1 cellular context compared by ENCODE assay signal in the genomic region with DNA sequence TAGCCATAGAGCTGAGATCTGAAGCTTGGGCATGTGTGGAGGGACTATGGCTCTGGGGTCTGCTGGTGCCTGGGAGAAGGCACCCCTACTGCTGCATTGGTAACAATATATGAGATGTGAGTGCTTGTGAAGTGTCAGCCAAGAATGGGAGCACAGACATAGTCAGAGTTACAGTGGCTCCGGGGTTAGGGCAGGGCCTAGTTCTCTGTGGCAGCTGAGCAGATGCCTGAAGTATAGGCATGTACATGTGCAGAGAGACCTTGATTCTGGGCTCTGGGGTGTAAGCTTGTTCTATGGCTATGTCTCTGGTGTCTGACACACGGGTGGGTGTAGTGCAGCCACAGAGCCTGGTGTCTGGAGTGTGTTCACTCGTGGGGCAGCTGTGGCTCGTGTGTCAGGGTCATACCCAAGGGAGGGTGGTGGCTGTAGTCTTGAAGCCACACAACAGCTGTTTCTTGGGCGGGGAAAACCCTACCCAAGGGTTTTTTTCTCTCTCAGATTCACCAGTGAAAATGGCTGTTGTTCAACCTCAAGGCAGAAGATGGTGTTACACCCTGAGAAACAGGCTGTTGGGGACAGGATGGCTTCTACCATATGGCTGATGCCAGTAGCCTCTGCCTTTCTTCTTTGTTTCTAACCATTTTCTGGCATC.
TF ChIP-seq lines count a peak whose summit lies in the region.

No MANE protein-coding gene starts in this region.

TF ChIP-seq in GM12878, 131 proteins besides CTCF, POLR2A, EP300 and RAD21 (continued from another document and continues in another):
- TF ChIP-seq RELB (IDR thresholded peaks at IDR 0.05; ENCODE audit: low read depth), result 0 out of 2 replicates have a peak, but pooled peaks have one; percentile 23
- TF ChIP-seq PAX5 (IDR thresholded peaks at IDR 0.05; ENCODE audit: borderline replicate concordance, low read depth, low read length), result peak; percentile 92; the same call in 1 of the 2 replicates
- no peak for TF ChIP-seq NR2C1 (IDR thresholded peaks at IDR 0.05)
- TF ChIP-seq CHD4 (IDR thresholded peaks at IDR 0.05), result no peak
- no peak for TF ChIP-seq CBX5 (IDR thresholded peaks at IDR 0.05; ENCODE audit: low read depth)
- TF ChIP-seq RELA (IDR thresholded peaks at IDR 0.05; ENCODE audit: borderline replicate concordance, partially characterized antibody), result peak; percentile 10
- no peak for TF ChIP-seq FOS (IDR thresholded peaks at IDR 0.05; ENCODE audit: borderline replicate concordance, extremely low read depth, insufficient read length)
- no peak for TF ChIP-seq ZSCAN29 (IDR thresholded peaks at IDR 0.05)
- no peak for TF ChIP-seq ZBTB33 (IDR thresholded peaks at IDR 0.05)
- no peak for TF ChIP-seq KLF5 (IDR thresholded peaks at IDR 0.05; ENCODE audit: partially characterized antibody)
- TF ChIP-seq POLR2AphosphoS2 (IDR thresholded peaks at IDR 0.05; ENCODE audit: low read depth, low read length), result no peak
- no peak for TF ChIP-seq NFXL1 (IDR thresholded peaks at IDR 0.05; ENCODE audit: borderline replicate concordance)
- no peak for TF ChIP-seq ZBED1 (IDR thresholded peaks at IDR 0.05; ENCODE audit: borderline replicate concordance)
- no peak for TF ChIP-seq POLR2AphosphoS5 (IDR thresholded peaks at IDR 0.05; ENCODE audit: low read length)
- TF ChIP-seq MAX (IDR thresholded peaks at IDR 0.05; ENCODE audit: low read depth, low read length), result no peak
- TF ChIP-seq GATAD2B (conservative IDR thresholded peaks at IDR 0.05; ENCODE audit: low read depth), result 0 out of 2 replicates have a peak, but pooled peaks have one; percentile 37
- TF ChIP-seq PRDM15 (CRISPR knock-in tag; IDR thresholded peaks at IDR 0.05), result no peak
- TF ChIP-seq PBX3 (IDR thresholded peaks at IDR 0.05; ENCODE audit: insufficient replicate concordance, low read depth, low read length), result no peak
- TF ChIP-seq KAT2A (conservative IDR thresholded peaks at IDR 0.05; ENCODE audit: control insufficient read depth, low read depth, low read length), result no peak
- no peak for TF ChIP-seq PAX8 (IDR thresholded peaks at IDR 0.05)
- peak; percentile 92 for TF ChIP-seq YY1 (IDR thresholded peaks at IDR 0.05; ENCODE audit: low read depth, low read length)
- TF ChIP-seq EZH2 (IDR thresholded peaks at IDR 0.05; ENCODE audit: borderline replicate concordance, control insufficient read depth, low read depth, low read length), result no peak
- TF ChIP-seq EED (IDR thresholded peaks at IDR 0.05; ENCODE audit: low read depth), result no peak
- TF ChIP-seq SPI1 (IDR thresholded peaks at IDR 0.05; ENCODE audit: borderline replicate concordance, insufficient read depth, low read depth, low read length), result no peak
- TF ChIP-seq, protein P1, sequence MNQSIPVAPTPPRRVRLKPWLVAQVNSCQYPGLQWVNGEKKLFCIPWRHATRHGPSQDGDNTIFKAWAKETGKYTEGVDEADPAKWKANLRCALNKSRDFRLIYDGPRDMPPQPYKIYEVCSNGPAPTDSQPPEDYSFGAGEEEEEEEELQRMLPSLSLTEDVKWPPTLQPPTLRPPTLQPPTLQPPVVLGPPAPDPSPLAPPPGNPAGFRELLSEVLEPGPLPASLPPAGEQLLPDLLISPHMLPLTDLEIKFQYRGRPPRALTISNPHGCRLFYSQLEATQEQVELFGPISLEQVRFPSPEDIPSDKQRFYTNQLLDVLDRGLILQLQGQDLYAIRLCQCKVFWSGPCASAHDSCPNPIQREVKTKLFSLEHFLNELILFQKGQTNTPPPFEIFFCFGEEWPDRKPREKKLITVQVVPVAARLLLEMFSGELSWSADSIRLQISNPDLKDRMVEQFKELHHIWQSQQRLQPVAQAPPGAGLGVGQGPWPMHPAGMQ (IDR thresholded peaks at IDR 0.05; ENCODE audit: borderline replicate concordance), result no peak
- no peak for TF ChIP-seq SRF (IDR thresholded peaks at IDR 0.05; ENCODE audit: low read depth in 2 of 2, low read length in 2 of 2)
- TF ChIP-seq, protein P2, sequence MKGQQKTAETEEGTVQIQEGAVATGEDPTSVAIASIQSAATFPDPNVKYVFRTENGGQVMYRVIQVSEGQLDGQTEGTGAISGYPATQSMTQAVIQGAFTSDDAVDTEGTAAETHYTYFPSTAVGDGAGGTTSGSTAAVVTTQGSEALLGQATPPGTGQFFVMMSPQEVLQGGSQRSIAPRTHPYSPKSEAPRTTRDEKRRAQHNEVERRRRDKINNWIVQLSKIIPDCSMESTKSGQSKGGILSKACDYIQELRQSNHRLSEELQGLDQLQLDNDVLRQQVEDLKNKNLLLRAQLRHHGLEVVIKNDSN (IDR thresholded peaks at IDR 0.05; ENCODE audit: borderline replicate concordance, extremely low read length, insufficient read depth, low read depth, low read length), result no peak
- TF ChIP-seq MTA3 (IDR thresholded peaks at IDR 0.05; ENCODE audit: borderline replicate concordance, low read length), result no peak; the same call in 1 of the 2 replicates
- no peak for TF ChIP-seq ELK1 (IDR thresholded peaks at IDR 0.05; ENCODE audit: low read depth, low read length)
- TF ChIP-seq BCL3 (IDR thresholded peaks at IDR 0.05; ENCODE audit: borderline replicate concordance, insufficient read depth, low read depth, low read length, poor library complexity, severe bottlenecking), result peak; percentile 63
- TF ChIP-seq SIN3A (IDR thresholded peaks at IDR 0.05; ENCODE audit: low read depth, low read length), result no peak
- TF ChIP-seq SP1 (IDR thresholded peaks at IDR 0.05; ENCODE audit: low read depth, low read length), result no peak
- TF ChIP-seq TARDBP (IDR thresholded peaks at IDR 0.05; ENCODE audit: borderline replicate concordance), result no peak; the same call in 1 of the 2 replicates
- TF ChIP-seq ZNF622 (IDR thresholded peaks at IDR 0.05), result no peak
- no peak for TF ChIP-seq ZNF274 (IDR thresholded peaks at IDR 0.05; ENCODE audit: insufficient read depth, insufficient read length)
- TF ChIP-seq IKZF1 (conservative IDR thresholded peaks at IDR 0.05), result peak; percentile 40; the same call in 1 of the 2 replicates
- no peak for TF ChIP-seq SMC3 (IDR thresholded peaks at IDR 0.05; ENCODE audit: borderline replicate concordance, low read length)
- TF ChIP-seq, protein P3, sequence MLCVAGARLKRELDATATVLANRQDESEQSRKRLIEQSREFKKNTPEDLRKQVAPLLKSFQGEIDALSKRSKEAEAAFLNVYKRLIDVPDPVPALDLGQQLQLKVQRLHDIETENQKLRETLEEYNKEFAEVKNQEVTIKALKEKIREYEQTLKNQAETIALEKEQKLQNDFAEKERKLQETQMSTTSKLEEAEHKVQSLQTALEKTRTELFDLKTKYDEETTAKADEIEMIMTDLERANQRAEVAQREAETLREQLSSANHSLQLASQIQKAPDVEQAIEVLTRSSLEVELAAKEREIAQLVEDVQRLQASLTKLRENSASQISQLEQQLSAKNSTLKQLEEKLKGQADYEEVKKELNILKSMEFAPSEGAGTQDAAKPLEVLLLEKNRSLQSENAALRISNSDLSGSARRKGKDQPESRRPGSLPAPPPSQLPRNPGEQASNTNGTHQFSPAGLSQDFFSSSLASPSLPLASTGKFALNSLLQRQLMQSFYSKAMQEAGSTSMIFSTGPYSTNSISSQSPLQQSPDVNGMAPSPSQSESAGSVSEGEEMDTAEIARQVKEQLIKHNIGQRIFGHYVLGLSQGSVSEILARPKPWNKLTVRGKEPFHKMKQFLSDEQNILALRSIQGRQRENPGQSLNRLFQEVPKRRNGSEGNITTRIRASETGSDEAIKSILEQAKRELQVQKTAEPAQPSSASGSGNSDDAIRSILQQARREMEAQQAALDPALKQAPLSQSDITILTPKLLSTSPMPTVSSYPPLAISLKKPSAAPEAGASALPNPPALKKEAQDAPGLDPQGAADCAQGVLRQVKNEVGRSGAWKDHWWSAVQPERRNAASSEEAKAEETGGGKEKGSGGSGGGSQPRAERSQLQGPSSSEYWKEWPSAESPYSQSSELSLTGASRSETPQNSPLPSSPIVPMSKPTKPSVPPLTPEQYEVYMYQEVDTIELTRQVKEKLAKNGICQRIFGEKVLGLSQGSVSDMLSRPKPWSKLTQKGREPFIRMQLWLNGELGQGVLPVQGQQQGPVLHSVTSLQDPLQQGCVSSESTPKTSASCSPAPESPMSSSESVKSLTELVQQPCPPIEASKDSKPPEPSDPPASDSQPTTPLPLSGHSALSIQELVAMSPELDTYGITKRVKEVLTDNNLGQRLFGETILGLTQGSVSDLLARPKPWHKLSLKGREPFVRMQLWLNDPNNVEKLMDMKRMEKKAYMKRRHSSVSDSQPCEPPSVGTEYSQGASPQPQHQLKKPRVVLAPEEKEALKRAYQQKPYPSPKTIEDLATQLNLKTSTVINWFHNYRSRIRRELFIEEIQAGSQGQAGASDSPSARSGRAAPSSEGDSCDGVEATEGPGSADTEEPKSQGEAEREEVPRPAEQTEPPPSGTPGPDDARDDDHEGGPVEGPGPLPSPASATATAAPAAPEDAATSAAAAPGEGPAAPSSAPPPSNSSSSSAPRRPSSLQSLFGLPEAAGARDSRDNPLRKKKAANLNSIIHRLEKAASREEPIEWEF (IDR thresholded peaks at IDR 0.05; ENCODE audit: insufficient replicate concordance, low read depth, low read length), result no peak
- TF ChIP-seq GABPA (IDR thresholded peaks at IDR 0.05; ENCODE audit: low read depth), result no peak
